14 cellular contexts compared by ENCODE assay signal in genomic region chr4:186504771-186505170, GRCh38. TPM values are rescaled to one million over a fixed set of nuclear protein-coding genes. Genes with fewer than 3 reads are reported as not detected.
"Had no signal": no experiment of that assay in that cellular context is flagged by ENCODE, and none has a peak within 500 bp of the region (broad histone marks: within the 10 kb centered on the region; RNA-seq: fewer than 3 reads in every experiment).

No MANE protein-coding gene starts in this region.

RNA-seq across cellular contexts. Expression of gene MTNR1A, which starts 50.6 kb away (rescaled TPM):
- total RNA-seq: activated B cell treated with CpG ODN at 0.5 μM for 24 hours; activated CD4-positive, alpha-beta memory T cell treated with anti-CD3 and anti-CD28 coated beads for 36 hours; activated CD4-positive, alpha-beta memory T cell treated with anti-CD3 and anti-CD28 coated beads, Interleukin-2, amount 10 ng/mL, durations not matched to agents 7 days and 5 days; activated CD4-positive, alpha-beta T cell treated with anti-CD3 and anti-CD28 coated beads for 36 hours; activated CD4-positive, alpha-beta T cell treated with anti-CD3 and anti-CD28 coated beads, Interleukin-2, amount 10 ng/mL, durations not matched to agents 24 days and 14 days; activated CD4-positive, alpha-beta T cell treated with anti-CD3 and anti-CD28 coated beads, Interleukin-2, amount 10 ng/mL, durations not matched to agents 7 days and 5 days; activated CD8-positive, alpha-beta memory T cell treated with anti-CD3 and anti-CD28 coated beads for 36 hours; activated CD8-positive, alpha-beta memory T cell treated with anti-CD3 and anti-CD28 coated beads, Interleukin-2, amount 10 ng/mL, durations not matched to agents 7 days and 5 days; activated CD8-positive, alpha-beta T cell treated with anti-CD3 and anti-CD28 coated beads for 36 hours; activated CD8-positive, alpha-beta T cell treated with anti-CD3 and anti-CD28 coated beads, Interleukin-2, amount 10 ng/mL, durations not matched to agents 7 days and 5 days; T-cell; T-helper 1 cell treated with Interleukin-12 subunit alpha and Interleukin-12 subunit beta and Interleukin-4 antibody, amounts not matched to agents 30 ng/mL and 1 ng/mL, for 36 hours; T-helper 17 cell; T-helper 2 cell treated with Interferon-gamma antibody and Interleukin-4, amounts not matched to agents 100 ng/mL and 5 ng/mL, for 36 hours had no signal
